Comparison of ENCODE assay signal across 18 cellular contexts in the genomic region with DNA sequence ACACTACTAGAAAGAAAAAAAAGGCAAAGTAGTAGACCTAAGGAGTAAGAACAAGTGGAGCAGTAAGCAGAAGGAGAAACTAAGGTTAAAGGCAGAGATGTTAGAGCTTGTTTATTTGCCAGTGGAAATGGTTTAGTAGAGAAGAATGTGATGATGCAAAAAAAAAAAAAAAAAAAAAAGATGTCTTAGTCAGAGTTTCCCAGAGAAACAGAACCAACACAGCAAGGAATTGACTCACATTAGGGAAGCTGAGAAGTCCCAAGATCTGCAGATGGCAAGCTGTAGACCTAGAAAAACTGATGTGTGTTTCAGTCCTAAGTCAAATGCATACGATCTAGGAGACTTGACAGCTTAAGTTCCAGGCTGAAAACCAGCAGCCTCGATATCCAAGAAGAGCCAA.
"Had no signal": no experiment of that assay in that cellular context is flagged by ENCODE, and none has a peak within 500 bp of the region (broad histone marks: within the 10 kb centered on the region; RNA-seq: fewer than 3 reads in every experiment).

No MANE protein-coding gene starts in this region.

- H3K4me1 ChIP-seq: upper lobe of right lung had no signal

- H3K27ac ChIP-seq: cardiac muscle cell, epithelial cell of prostate, upper lobe of right lung, WERI-Rb-1 had no signal

- DNase-seq: activated CD4-positive, alpha-beta T cell treated with anti-CD3 and anti-CD28 coated beads for 1 hour; activated CD4-positive, alpha-beta T cell treated with anti-CD3 and anti-CD28 coated beads, Interleukin-2, amount 50 U/mL, for 4 hours; activated gamma-delta T cell; effector memory CD8-positive, alpha-beta T cell; hypothalamus; islet precursor cell; nephron progenitor cell; nucleus accumbens; stimulated activated CD8-positive, alpha-beta memory T cell treated with anti-CD3 and anti-CD28 coated beads, Interleukin-4, amount 100 ng/mL, for 48 hours; stimulated activated naive CD4-positive, alpha-beta T cell; T-helper 2 cell; upper lobe of right lung; WERI-Rb-1 had no signal

- H3K27ac Mint-ChIP-seq: activated naive CD4-positive, alpha-beta T cell treated with anti-CD3 and anti-CD28 coated beads, Interleukin-2, amount 50 U/mL, for 24 hours; effector memory CD8-positive, alpha-beta T cell; nephron progenitor cell had no signal

- H3K4me3 ChIP-seq: cardiac muscle cell, lung, upper lobe of right lung had no signal

- H3K36me3 ChIP-seq: cardiac muscle cell, upper lobe of right lung, WERI-Rb-1 had no signal

- H3K27me3 ChIP-seq: cardiac muscle cell, upper lobe of right lung had no signal

- H3K9me3 ChIP-seq: upper lobe of right lung had no signal

- H3K9me3 Mint-ChIP-seq: nephron progenitor cell had no signal

- FAIRE-seq: frontal cortex had no signal

- H3K4me1 Mint-ChIP-seq: activated naive CD4-positive, alpha-beta T cell treated with anti-CD3 and anti-CD28 coated beads, Interleukin-2, amount 50 U/mL, for 24 hours; nephron progenitor cell had no signal

- H3K27me3 Mint-ChIP-seq: activated naive CD4-positive, alpha-beta T cell treated with anti-CD3 and anti-CD28 coated beads, Interleukin-2, amount 50 U/mL, for 24 hours; effector memory CD8-positive, alpha-beta T cell had no signal

- H3K36me3 Mint-ChIP-seq: activated naive CD4-positive, alpha-beta T cell treated with anti-CD3 and anti-CD28 coated beads, Interleukin-2, amount 50 U/mL, for 24 hours had no signal

- ATAC-seq: effector memory CD8-positive, alpha-beta T cell; upper lobe of right lung had no signal

- H3K4me3 Mint-ChIP-seq: activated naive CD4-positive, alpha-beta T cell treated with anti-CD3 and anti-CD28 coated beads, Interleukin-2, amount 50 U/mL, for 24 hours; effector memory CD8-positive, alpha-beta T cell; nephron progenitor cell had no signal
